1 cellular context compared by ENCODE assay signal in the genomic region with DNA sequence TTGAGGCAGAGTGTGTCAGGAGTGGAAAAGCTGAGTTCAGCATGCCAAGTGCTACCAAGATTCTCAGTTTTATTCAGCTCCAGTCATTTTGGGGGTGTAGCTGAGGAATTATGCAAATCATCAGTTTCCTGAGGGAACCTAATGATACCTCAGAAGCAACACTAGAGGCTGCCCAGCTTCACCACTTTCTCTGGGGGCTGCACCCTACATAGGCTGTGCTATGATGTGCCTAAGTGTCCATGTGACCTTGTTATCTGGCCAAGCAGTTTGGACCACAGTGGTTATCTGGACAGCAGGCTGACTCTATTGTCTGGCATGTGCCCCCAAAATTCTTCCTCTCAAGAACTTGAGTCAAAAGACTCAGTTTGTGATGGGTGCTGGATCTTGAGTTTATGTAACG.
TF ChIP-seq lines count a peak whose summit lies in the region.

No MANE protein-coding gene starts in this region.

TF ChIP-seq in GM12878, 131 proteins besides CTCF, POLR2A, EP300 and RAD21 (continued from another document):
- TF ChIP-seq, protein P1, sequence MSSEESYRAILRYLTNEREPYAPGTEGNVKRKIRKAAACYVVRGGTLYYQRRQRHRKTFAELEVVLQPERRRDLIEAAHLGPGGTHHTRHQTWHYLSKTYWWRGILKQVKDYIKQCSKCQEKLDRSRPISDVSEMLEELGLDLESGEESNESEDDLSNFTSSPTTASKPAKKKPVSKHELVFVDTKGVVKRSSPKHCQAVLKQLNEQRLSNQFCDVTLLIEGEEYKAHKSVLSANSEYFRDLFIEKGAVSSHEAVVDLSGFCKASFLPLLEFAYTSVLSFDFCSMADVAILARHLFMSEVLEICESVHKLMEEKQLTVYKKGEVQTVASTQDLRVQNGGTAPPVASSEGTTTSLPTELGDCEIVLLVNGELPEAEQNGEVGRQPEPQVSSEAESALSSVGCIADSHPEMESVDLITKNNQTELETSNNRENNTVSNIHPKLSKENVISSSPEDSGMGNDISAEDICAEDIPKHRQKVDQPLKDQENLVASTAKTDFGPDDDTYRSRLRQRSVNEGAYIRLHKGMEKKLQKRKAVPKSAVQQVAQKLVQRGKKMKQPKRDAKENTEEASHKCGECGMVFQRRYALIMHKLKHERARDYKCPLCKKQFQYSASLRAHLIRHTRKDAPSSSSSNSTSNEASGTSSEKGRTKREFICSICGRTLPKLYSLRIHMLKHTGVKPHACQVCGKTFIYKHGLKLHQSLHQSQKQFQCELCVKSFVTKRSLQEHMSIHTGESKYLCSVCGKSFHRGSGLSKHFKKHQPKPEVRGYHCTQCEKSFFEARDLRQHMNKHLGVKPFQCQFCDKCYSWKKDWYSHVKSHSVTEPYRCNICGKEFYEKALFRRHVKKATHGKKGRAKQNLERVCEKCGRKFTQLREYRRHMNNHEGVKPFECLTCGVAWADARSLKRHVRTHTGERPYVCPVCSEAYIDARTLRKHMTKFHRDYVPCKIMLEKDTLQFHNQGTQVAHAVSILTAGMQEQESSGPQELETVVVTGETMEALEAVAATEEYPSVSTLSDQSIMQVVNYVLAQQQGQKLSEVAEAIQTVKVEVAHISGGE (CRISPR knock-in tag; IDR thresholded peaks at IDR 0.05) = no peak
- no peak for TF ChIP-seq NFXL1 (IDR thresholded peaks at IDR 0.05; ENCODE audit: borderline replicate concordance)
- TF ChIP-seq GABPA (IDR thresholded peaks at IDR 0.05; ENCODE audit: low read depth) = no peak
